ENCODE assay signal across 7 cellular contexts in genomic region chr1:161132410-161133219, GRCh38. TPM values are rescaled to one million over a fixed set of nuclear protein-coding genes. Genes with fewer than 3 reads are reported as not detected.
DNase-seq lines count a peak whose midpoint lies in the region; ATAC-seq, FAIRE-seq and TF ChIP-seq lines count a peak whose summit lies in the region.

Gene DEDD, minus strand, starts transcription at chr1:161132667. Its CDS starts 8,205 bp downstream, at chr1:161124462.

- H3K27ac Mint-ChIP-seq in astrocyte (ENCODE audit: unreplicated experiment) = peak within 1 kb of the TSS; percentile 77

- TF ChIP-seq POLR2A in GM18505 (IDR thresholded peaks at IDR 0.05; ENCODE audit: borderline replicate concordance, extremely low read depth, insufficient read depth, insufficient read length) = peak; percentile 57

- H4K20me1 ChIP-seq in astrocyte (ENCODE audit: insufficient read depth, low read length) = peaks cover 44% of the 10 kb centered on the region

- peak within 1 kb of the TSS; percentile 88 for H2AFZ ChIP-seq in astrocyte (ENCODE audit: low read depth, low read length)

- peaks cover 67% of the 10 kb centered on the region for H3K79me2 ChIP-seq in astrocyte (ENCODE audit: insufficient read depth, low read length)

- no peaks in the 10 kb centered on the region for H3K27me3 ChIP-seq in astrocyte (ENCODE audit: insufficient read depth, low read length)

- H3K27me3 Mint-ChIP-seq in astrocyte (ENCODE audit: low read depth, unreplicated experiment) = no peaks in the 10 kb centered on the region

- no peak for TF ChIP-seq CTCF in astrocyte (IDR thresholded peaks at IDR 0.05; ENCODE audit: insufficient read depth, low read depth, low read length)

- ATAC-seq in GM18505 (IDR thresholded peaks at IDR 0.05; ENCODE audit: unreplicated experiment) (peak; percentile 87), HG02973 (IDR thresholded peaks at IDR 0.05; ENCODE audit: unreplicated experiment) (peak; percentile 88)

- no peak for FAIRE-seq in astrocyte (lab: Jason Lieb, UNC)

- no peaks in the 10 kb centered on the region for H3K9me3 ChIP-seq in astrocyte (ENCODE audit: insufficient read depth, low read depth, low read length)

- H3K4me1 Mint-ChIP-seq in astrocyte (ENCODE audit: low read depth, unreplicated experiment) = peaks cover 19% of the 10 kb centered on the region

- peak; percentile 96 for DNase-seq in NCI-H2029 (lab: John Stamatoyannopoulos, UW)
- DNase-seq in T-helper 22 cell (ENCODE audit: low read depth) = peak; percentile 91
- DNase-seq in astrocyte (ENCODE audit: low read depth) = peak; percentile 93
- DNase-seq in hepatic stellate cell (ENCODE audit: low spot score) = peak; percentile 92
- DNase-seq in retina = peak; percentile 93

- H3K4me3 Mint-ChIP-seq in astrocyte (ENCODE audit: unreplicated experiment) = no peak within 1 kb of the TSS

- peaks cover 5% of the 10 kb centered on the region for H3K4me1 ChIP-seq in astrocyte (ENCODE audit: insufficient read depth, low read length)

- peak within 1 kb of the TSS; percentile 93 for H3K4me3 ChIP-seq in astrocyte (ENCODE audit: insufficient read depth, low read depth, low read length)

- H3K9ac ChIP-seq in astrocyte (ENCODE audit: low read length) = peak within 1 kb of the TSS; percentile 94

- peak within 1 kb of the TSS; percentile 100 for H3K4me2 ChIP-seq in astrocyte (ENCODE audit: low read length)

- no peaks in the 10 kb centered on the region for H3K9me3 Mint-ChIP-seq in astrocyte (ENCODE audit: unreplicated experiment)

- H3K27ac ChIP-seq in astrocyte (ENCODE audit: low read depth, low read length) = peak within 1 kb of the TSS; percentile 91

- peaks cover 16% of the 10 kb centered on the region for H3K36me3 ChIP-seq in astrocyte (ENCODE audit: insufficient read depth, low read length)

- H3K36me3 Mint-ChIP-seq in astrocyte (ENCODE audit: low read depth, unreplicated experiment) = peaks cover 15% of the 10 kb centered on the region

RNA-seq across cellular contexts. Expression of gene DEDD, which starts in this region (rescaled TPM):
- 40.9 and 41.8 TPM in 2 replicates for total RNA-seq in astrocyte

Comparison
In these comparisons a context has a peak if more than half of its experiments do, and no peak if none do; other contexts are left out.
1. Peak in every context shown above with its lines: DNase-seq, ATAC-seq, H3K4me3 ChIP-seq and H3K27ac ChIP-seq.